ENCODE assay signal across 16 cellular contexts in the genomic region with DNA sequence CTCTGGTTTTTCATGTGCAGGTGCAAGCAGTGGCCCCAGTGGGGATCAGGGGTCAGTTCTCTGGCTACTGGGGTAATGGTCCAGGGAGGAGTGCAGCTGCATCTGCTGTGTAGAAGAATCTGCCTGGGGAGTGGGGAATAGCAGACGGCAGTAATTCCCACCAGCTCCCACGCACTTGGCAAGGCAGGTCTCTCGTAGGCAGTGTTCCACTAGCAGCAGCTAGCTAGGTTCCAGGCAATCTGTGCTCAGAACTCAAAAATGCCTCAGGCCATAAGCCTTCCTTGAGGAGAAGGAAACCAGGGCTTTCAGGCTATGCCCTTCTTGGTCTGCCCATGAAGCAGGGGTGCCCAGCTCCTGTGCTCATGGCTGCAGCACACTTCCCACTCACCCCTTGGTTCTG. TPM values are rescaled to one million over a fixed set of nuclear protein-coding genes. Genes with fewer than 3 reads are reported as not detected.
DNase-seq lines count a peak whose midpoint lies in the region; ATAC-seq and TF ChIP-seq lines count a peak whose summit lies in the region.
"Had no signal": no experiment of that assay in that cellular context is flagged by ENCODE, and none has a peak within 500 bp of the region (broad histone marks: within the 10 kb centered on the region; RNA-seq: fewer than 3 reads in every experiment).

No MANE protein-coding gene starts in this region.

- no peaks in the 10 kb centered on the region for H3K9me2 ChIP-seq in PC-9 (ENCODE audit: insufficient read depth)

- no peaks in the 10 kb centered on the region for H3K79me2 ChIP-seq in PC-9 (ENCODE audit: low read depth)

- TF ChIP-seq CTCF in PC-9 (conservative IDR thresholded peaks at IDR 0.05): no peak

- no peak overlapping the region for H2AFZ ChIP-seq in PC-9

- H3K27ac ChIP-seq in PC-9: no peak overlapping the region
- H3K27ac ChIP-seq: HL-60, KMS-11 had no signal

- H3K27me3 ChIP-seq in PC-9 (ENCODE audit: insufficient read depth, low read depth): no peaks in the 10 kb centered on the region

- peak; percentile 63 to 87 for ATAC-seq in left cardiac atrium
- ATAC-seq in HG02798 (IDR thresholded peaks at IDR 0.05; ENCODE audit: poor library complexity, unreplicated experiment): no peak
- ATAC-seq in GM21576 (IDR thresholded peaks at IDR 0.05; ENCODE audit: unreplicated experiment): no peak

- H3K4me2 ChIP-seq in PC-9: no peak overlapping the region
- H3K4me2 ChIP-seq: KMS-11 had no signal

- no peaks in the 10 kb centered on the region for H3K36me3 ChIP-seq in PC-9 (ENCODE audit: low read depth)

- peaks cover 18% of the 10 kb centered on the region for H3K4me1 ChIP-seq in PC-9 (replicated peaks; ENCODE audit: insufficient read depth)

- intact Hi-C loops in left cardiac atrium (cut with DNase I): no loop called here
- intact Hi-C loops in PC-9 (cut with micrococcal nuclease; ENCODE audit: unreplicated experiment): no loop called here

- H3K9me3 ChIP-seq in PC-9 (ENCODE audit: insufficient read depth, low read depth): no peaks in the 10 kb centered on the region

- in situ Hi-C loops in G401 (cut with HindIII; ENCODE audit: low sequenced_read_pairs): no loop called here

- POLR2A ChIA-PET in PC-9 (lab: Charles Lee; ENCODE audit: unreplicated experiment): no interaction called here

- CTCF ChIA-PET in PC-9 (lab: Charles Lee): no interaction called here

- H4K20me1 ChIP-seq in PC-9 (ENCODE audit: insufficient read depth): no peaks in the 10 kb centered on the region

- H3F3A ChIP-seq in PC-9 (ENCODE audit: insufficient read depth, low read depth): no peaks in the 10 kb centered on the region

- peak; percentile 42 for DNase-seq in G401 (ENCODE audit: low spot score)
- DNase-seq in anterior cingulate cortex (lab: John Stamatoyannopoulos, UW): peak in 47 of 58 donors; percentile 3 to 85 (median 38)
- DNase-seq in left cardiac atrium: no peak
- DNase-seq in putamen (ENCODE audit: low spot score): peak; percentile 18
- no peak for DNase-seq in PC-9
- DNase-seq in AG08396 (ENCODE audit: low spot score): no peak
- DNase-seq: activated CD4-positive, alpha-beta T cell treated with anti-CD3 and anti-CD28 coated beads for 48 hours; activated naive CD4-positive, alpha-beta T cell; islet precursor cell; NCI-H1092 treated with DMSO at 0.1 percent for 48 hours; NCI-H748 treated with DMSO at 0.1 percent for 48 hours; stimulated activated CD4-positive, alpha-beta T cell treated with anti-CD3 and anti-CD28 coated beads, Interleukin-2, amount 100 ng/mL, for 48 hours had no signal

- no peak overlapping the region for H3K4me3 ChIP-seq in PC-9

- no TSS peak for BruUV-seq in PC-9 (replicated peaks; lab: Mats Ljungman, UMichigan)

RNA-seq across cellular contexts. Expression of a gene that starts 38.8 kb away (rescaled TPM):
- total RNA-seq in G401 (2014; rRNA removed; shearing (Covaris generic)): 0.06 and 0.10 TPM in 2 replicates
- 1 to 10 TPM; 7.7 to 9.9 TPM for total RNA-seq in left cardiac atrium
- 0.41 and 0.73 TPM in 2 replicates for total RNA-seq in PC-9 (2021)

Comparison
In these comparisons a context has a peak if more than half of its experiments do, and no peak if none do; other contexts are left out.
1. DNase-seq: peak in G401 (single experiment), anterior cingulate cortex (47 of 58) and putamen (single experiment); none in left cardiac atrium (single experiment), PC-9 (0 of 2) and AG08396 (single experiment).
2. ATAC-seq: peak in left cardiac atrium (2 of 2); none in HG02798 (single experiment) and GM21576 (single experiment).